ENCODE assay signal across 1 cellular context in genomic region chr19:40217027-40217810, GRCh38.
A peak's percentile ranks its signal among the peaks of the same experiment; 100 is the strongest.
TF ChIP-seq lines count a peak whose summit lies in the region.

No MANE protein-coding gene starts in this region.

TF ChIP-seq in HEK293, 187 proteins besides CTCF, POLR2A, EP300 and RAD21 (continued from another document and continues in another):
- TF ChIP-seq SCRT1 (tag by site-specific recombination; IDR thresholded peaks at IDR 0.05; ENCODE audit: borderline replicate concordance) (no peak), ZNF157 (tag by site-specific recombination; IDR thresholded peaks at IDR 0.05) (no peak), IKZF3 (tag by site-specific recombination; IDR thresholded peaks at IDR 0.05) (no peak), ZNF518A (tag by site-specific recombination; conservative IDR thresholded peaks at IDR 0.05; ENCODE audit: low read depth) (no peak), ZNF26 (tag by site-specific recombination; IDR thresholded peaks at IDR 0.05) (no peak), ZNF19 (tag by site-specific recombination; IDR thresholded peaks at IDR 0.05; ENCODE audit: low read depth) (no peak), HOXD13 (CRISPR knock-in tag; IDR thresholded peaks at IDR 0.05; ENCODE audit: borderline replicate concordance) (no peak), ZNF544 (tag by site-specific recombination; IDR thresholded peaks at IDR 0.05) (no peak), KLF10 (tag by site-specific recombination; IDR thresholded peaks at IDR 0.05) (peak; percentile 34; the same call in 1 of the 2 replicates), PRDM6 (tag by site-specific recombination; IDR thresholded peaks at IDR 0.05) (no peak), ZBTB49 (tag by site-specific recombination; IDR thresholded peaks at IDR 0.05; ENCODE audit: low read depth) (no peak), ZNF138 (tag by site-specific recombination; IDR thresholded peaks at IDR 0.05; ENCODE audit: borderline replicate concordance) (no peak), PATZ1 (tag by site-specific recombination; IDR thresholded peaks at IDR 0.05) (peak; percentile 69), ATF2 (tag by site-specific recombination; IDR thresholded peaks at IDR 0.05; ENCODE audit: low read depth) (no peak), ZBTB21 (tag by site-specific recombination; IDR thresholded peaks at IDR 0.05) (no peak), ZFP37 (tag by site-specific recombination; IDR thresholded peaks at IDR 0.05) (peak; percentile 49; the same call in 1 of the 2 replicates), ZNF2 (tag by site-specific recombination; IDR thresholded peaks at IDR 0.05) (0 out of 2 replicates have a peak, but pooled peaks have one; percentile 34), ZSCAN5A (tag by site-specific recombination; IDR thresholded peaks at IDR 0.05) (no peak), ZNF585B (tag by site-specific recombination; IDR thresholded peaks at IDR 0.05) (no peak), ZNF362 (tag by site-specific recombination; IDR thresholded peaks at IDR 0.05) (no peak), PBX3 (CRISPR knock-in tag; IDR thresholded peaks at IDR 0.05) (no peak), ZNF510 (tag by site-specific recombination; IDR thresholded peaks at IDR 0.05; ENCODE audit: insufficient replicate concordance) (no peak), ZNF621 (tag by site-specific recombination; IDR thresholded peaks at IDR 0.05) (no peak), ZNF202 (tag by site-specific recombination; IDR thresholded peaks at IDR 0.05; ENCODE audit: borderline replicate concordance) (no peak), PRDM1 (tag by site-specific recombination; IDR thresholded peaks at IDR 0.05) (no peak), ZNF366 (tag by site-specific recombination; conservative IDR thresholded peaks at IDR 0.05) (no peak; the same call in 1 of the 2 replicates), ZNF132 (tag by site-specific recombination; IDR thresholded peaks at IDR 0.05; ENCODE audit: borderline replicate concordance) (no peak), ZNF548 (tag by site-specific recombination; IDR thresholded peaks at IDR 0.05) (no peak), ZNF18 (tag by site-specific recombination; IDR thresholded peaks at IDR 0.05) (no peak), ZNF426 (tag by site-specific recombination; IDR thresholded peaks at IDR 0.05) (no peak), ZNF707 (tag by site-specific recombination; IDR thresholded peaks at IDR 0.05) (no peak), ZNF660 (tag by site-specific recombination; IDR thresholded peaks at IDR 0.05) (0 out of 2 replicates have a peak, but pooled peaks have one; percentile 19), ZNF174 (tag by site-specific recombination; IDR thresholded peaks at IDR 0.05) (no peak), GFI1B (tag by site-specific recombination; IDR thresholded peaks at IDR 0.05) (no peak), REPIN1 (tag by site-specific recombination; IDR thresholded peaks at IDR 0.05; ENCODE audit: low read depth) (peak; percentile 79; the same call in 1 of the 2 replicates)
